Comparison of ENCODE assay signal across 8 cellular contexts in genomic region chr11:64317961-64318693, GRCh38. TPM values are rescaled to one million over a fixed set of nuclear protein-coding genes. Genes with fewer than 3 reads are reported as not detected.
DNase-seq lines count a peak whose midpoint lies in the region; TF ChIP-seq lines count a peak whose summit lies in the region.

Gene PRDX5 (plus strand): TSS chr11:64318121. CDS start chr11:64318216, 95 bp downstream.

- peak; percentile 50 for TF ChIP-seq CTCF in GM20000 (IDR thresholded peaks at IDR 0.05; ENCODE audit: extremely low read depth, missing control alignments)

- DNase-seq in COR-L47 (lab: John Stamatoyannopoulos, UW) (peak; percentile 97), GM20000 (ENCODE audit: low spot score) (peak; percentile 97), HT1080 (ENCODE audit: low read depth) (peak; percentile 96), NOMO-1 (lab: John Stamatoyannopoulos, UW; ENCODE audit: unreplicated experiment in 2 of 2) (peak; percentile 98), lung microvascular endothelial cell (ENCODE audit: low read depth in 2 of 2) (peak; percentile 96 to 97)
- DNase-seq in effector CD8-positive, alpha-beta T cell (lab: John Stamatoyannopoulos, UW) = peak; percentile 88
- DNase-seq in stimulated activated CD4-positive, alpha-beta T cell treated with anti-CD3 and anti-CD28 coated beads, TNF-alpha, amount 100 ng/mL, for 48 hours (ENCODE audit: low read depth in 3 of 3) = peak; percentile 86 to 92 (median 91)

- POLR2A ChIA-PET in activated CD8-positive, alpha-beta memory T cell treated with anti-CD3 and anti-CD28 coated beads for 36 hours (lab: Charles Lee) = interaction anchor here (0.5 to 3.4 kb wide), 18 partner anchors 9 to 444 kb away, joined by 3 to 25 read pairs (median 5); partner anchors contain the start of genes BAD, CCDC88B, ESRRA and FERMT3

- CTCF ChIA-PET in activated CD8-positive, alpha-beta memory T cell treated with anti-CD3 and anti-CD28 coated beads for 36 hours (lab: Charles Lee) = interaction anchor here (0.6 to 3.2 kb wide), 16 partner anchors 10 to 637 kb away, joined by 3 to 43 read pairs (median 5); partner anchors contain the start of genes CATSPERZ, CCDC88B, ESRRA and PLCB3

RNA-seq across cellular contexts. Expression of gene PRDX5, which starts in this region (rescaled TPM):
- total RNA-seq in HT1080 (2014; rRNA removed; shearing (Covaris generic)) = 274 and 324 TPM in 2 replicates
- 288 and 329 TPM in 2 replicates for polyA plus RNA-seq in HT1080 (2015; cell fraction: cytosol; rRNA removed)
- polyA plus RNA-seq in HT1080 (2015; cell fraction: nucleus; rRNA removed) = 115 and 139 TPM in 2 replicates
- total RNA-seq in activated CD8-positive, alpha-beta memory T cell treated with anti-CD3 and anti-CD28 coated beads for 36 hours = 100 to 1,000 TPM; 133 to 138 TPM
- 217 and 266 TPM in 2 replicates for total RNA-seq in lung microvascular endothelial cell

Comparison
In these comparisons a context has a peak if more than half of its experiments do, and no peak if none do; other contexts are left out.
1. Peak in every context shown above with its lines: DNase-seq.